ENCODE assay signal across 8 cellular contexts in genomic region chr14:73238262-73238852, GRCh38. TPM values are rescaled to one million over a fixed set of nuclear protein-coding genes. Genes with fewer than 3 reads are reported as not detected.
DNase-seq lines count a peak whose midpoint lies in the region; ATAC-seq, FAIRE-seq and TF ChIP-seq lines count a peak whose summit lies in the region.

No MANE protein-coding gene starts in this region.

- H3K4me2 ChIP-seq in OCI-LY1 (ENCODE audit: low read length), result peak overlapping the region; percentile 63
- peak overlapping the region; percentile 89 to 96 for H3K4me2 ChIP-seq in H1 (ENCODE audit: insufficient read depth in 1 of 2, low read depth in 2 of 2, low read length in 2 of 2)
- no peak overlapping the region for H3K4me2 ChIP-seq in neural cell (ENCODE audit: low read length)

- no peaks in the 10 kb centered on the region for H3K36me3 ChIP-seq in OCI-LY1 (ENCODE audit: insufficient read depth, low read length)
- 0 out of 8 replicates have a peak, but pooled peaks cover 0 to 3% (median 0%) of the 10 kb centered on the region in 4 experiments for H3K36me3 ChIP-seq in H1 (ENCODE audit: control insufficient read depth in 2 of 4, insufficient read depth in 4 of 4, low read length in 3 of 4)
- no peaks in the 10 kb centered on the region for H3K36me3 ChIP-seq in neural cell (ENCODE audit: insufficient read depth, low read length)

- peaks cover 3% of the 10 kb centered on the region; the same call in 1 of the 2 replicates for H3K27me3 ChIP-seq in OCI-LY1 (ENCODE audit: insufficient read depth, low read length)
- H3K27me3 ChIP-seq in H1 (replicated peaks in 1 of 4; ENCODE audit: control insufficient read depth in 3 of 4, extremely low read depth in 1 of 4, insufficient read depth in 3 of 4, low read length in 3 of 4), result peaks cover 6 to 29% (median 20%) of the 10 kb centered on the region in 4 experiments
- peaks cover 47% of the 10 kb centered on the region for H3K27me3 ChIP-seq in neural cell (ENCODE audit: insufficient read depth, low read depth, low read length)

- CTCF ChIA-PET in H1 (lab: Charles Lee; ENCODE audit: partially characterized antibody), result interaction anchor here (0.6 to 1.1 kb wide), 4 partner anchors 14 to 65 kb away, joined by 3 read pairs; no protein-coding TSS in a partner anchor

- peak overlapping the region; percentile 52 for H3K4me3 ChIP-seq in OCI-LY1 (ENCODE audit: low read depth, low read length, poor library complexity, severe bottlenecking)
- peak overlapping the region; percentile 55 to 62 (median 60) for H3K4me3 ChIP-seq in H1 (ENCODE audit: extremely low read depth in 1 of 4, insufficient read depth in 2 of 4, low read depth in 3 of 4, low read length in 4 of 4)
- H3K4me3 ChIP-seq in neural cell (ENCODE audit: low read length), result peak overlapping the region; percentile 57

- no peak overlapping the region for H2AFZ ChIP-seq in OCI-LY1 (ENCODE audit: low read length)
- H2AFZ ChIP-seq in H1 (ENCODE audit: low read length), result no peak overlapping the region
- H2AFZ ChIP-seq in neural cell (ENCODE audit: low read depth, low read length), result no peak overlapping the region

- no peak overlapping the region for H2BK120ac ChIP-seq in H1 (replicated peaks; ENCODE audit: low read depth, low read length)

- no peak overlapping the region for H2BK20ac ChIP-seq in H1 (ENCODE audit: low read length)

- peaks cover 5% of the 10 kb centered on the region for H3K79me1 ChIP-seq in H1 (ENCODE audit: low read depth, low read length)

- H3K18ac ChIP-seq in H1 (ENCODE audit: extremely low read depth, low read length), result peak overlapping the region; percentile 72; the same call in 1 of the 2 replicates

- H4K8ac ChIP-seq in H1 (ENCODE audit: extremely low read depth, insufficient read depth, low read length), result peak overlapping the region; percentile 53; the same call in 1 of the 2 replicates

- H4K20me1 ChIP-seq in OCI-LY1 (ENCODE audit: insufficient read depth, low read length) (no peaks in the 10 kb centered on the region), H1 (replicated peaks in 1 of 2; ENCODE audit: control insufficient read depth in 1 of 2, insufficient read depth in 2 of 2, low read length in 2 of 2) (peaks cover 3 to 4% of the 10 kb centered on the region in 2 experiments), neural cell (ENCODE audit: insufficient read depth) (no peaks in the 10 kb centered on the region)

- no peak overlapping the region for H3K56ac ChIP-seq in H1 (replicated peaks; ENCODE audit: insufficient read length, low read depth, low read length)

- no peak overlapping the region for H3K14ac ChIP-seq in H1 (ENCODE audit: insufficient read length)

- H3K4ac ChIP-seq in H1 (replicated peaks; ENCODE audit: insufficient read length, low read depth, low read length), result no peak overlapping the region

- H3K79me2 ChIP-seq in OCI-LY1 (ENCODE audit: insufficient read depth, low read length) (no peaks in the 10 kb centered on the region), H1 (ENCODE audit: control insufficient read depth in 1 of 2, insufficient read depth in 2 of 2, low read length in 2 of 2) (peaks cover 0 to 10% of the 10 kb centered on the region in 2 experiments; a peak in 2 of 4 replicates), neural cell (replicated peaks; ENCODE audit: insufficient read depth, low read length) (no peaks in the 10 kb centered on the region)

- H4K91ac ChIP-seq in H1 (replicated peaks; ENCODE audit: insufficient read length, low read length), result no peak overlapping the region

- FAIRE-seq in H1 (lab: Jason Lieb, UNC), result no peak

- peaks cover 22% of the 10 kb centered on the region for H3K23me2 ChIP-seq in H1 (ENCODE audit: low read depth, low read length)

- TF ChIP-seq EP300 in H1 (IDR thresholded peaks at IDR 0.05; ENCODE audit: borderline replicate concordance in 1 of 2, low read depth in 2 of 2, low read length in 2 of 2) (no peak), neural cell (conservative IDR thresholded peaks at IDR 0.05; ENCODE audit: poor library complexity, severe bottlenecking) (no peak)

- TF ChIP-seq POLR2A in H1 (IDR thresholded peaks at IDR 0.05; ENCODE audit: control extremely low read depth in 1 of 2, low read depth in 2 of 2, low read length in 2 of 2), result no peak

- TF ChIP-seq RAD21 in H1 (IDR thresholded peaks at IDR 0.05 in 1 of 2, conservative IDR thresholded peaks at IDR 0.05 in 1 of 2; ENCODE audit: low read depth in 2 of 2, low read length in 2 of 2), result no peak
- no peak for TF ChIP-seq RAD21 in neural cell (conservative IDR thresholded peaks at IDR 0.05)

- H3K4me1 ChIP-seq in OCI-LY1 (ENCODE audit: insufficient read depth, low read length, severe bottlenecking) (peaks cover 20% of the 10 kb centered on the region), H1 (replicated peaks in 1 of 4; ENCODE audit: control insufficient read depth in 3 of 4, insufficient read depth in 4 of 4, low read length in 3 of 4) (peaks cover 3 to 49% (median 32%) of the 10 kb centered on the region in 4 experiments)

- TF ChIP-seq CTCF in OCI-LY1 (IDR thresholded peaks at IDR 0.05; ENCODE audit: low read length), result no peak
- TF ChIP-seq CTCF in H1 (IDR thresholded peaks at IDR 0.05; ENCODE audit: control extremely low read depth in 1 of 3, insufficient read depth in 1 of 3, low read depth in 1 of 3, low read length in 3 of 3), result no peak
- no peak for TF ChIP-seq CTCF in neural cell (IDR thresholded peaks at IDR 0.05; ENCODE audit: poor library complexity, severe bottlenecking)

- H3K9me3 ChIP-seq in OCI-LY1 (ENCODE audit: low read length) (no peaks in the 10 kb centered on the region), H1 (ENCODE audit: insufficient read depth in 2 of 2, low read depth in 1 of 2, low read length in 1 of 2) (no peaks in the 10 kb centered on the region), neural cell (ENCODE audit: low read length) (no peaks in the 10 kb centered on the region)

- H3K27ac ChIP-seq in OCI-LY1 (ENCODE audit: low read depth, low read length, poor library complexity, severe bottlenecking) (no peak overlapping the region), H1 (ENCODE audit: low read depth, low read length) (no peak overlapping the region), neural cell (ENCODE audit: low read length) (no peak overlapping the region)

- WGBS in H1 (ENCODE audit: extremely low coverage in 1 of 2, insufficient coverage in 1 of 2, insufficient read length in 1 of 2, insufficient replicate concordance in 2 of 2, low coverage in 1 of 2, low lambda C conversion rate in 2 of 2, missing lambda C conversion rate in 1 of 2), 2 experiments, result 10% methylated on average over 25 of the region's 25 CpGs; no CpG with 5 or more reads in 1 of the 2 experiments

- no peak overlapping the region for H2AK5ac ChIP-seq in H1 (ENCODE audit: low read depth, low read length)

- peak; percentile 18 for DNase-seq in NCI-H2227 (lab: John Stamatoyannopoulos, UW; ENCODE audit: unreplicated experiment)
- DNase-seq in NCI-H2227 treated with DMSO at 0.1 percent for 48 hours (lab: John Stamatoyannopoulos, UW), result no peak
- DNase-seq in H1 (ENCODE audit: low read depth in 1 of 2, low spot score in 2 of 2), result no peak
- no peak for DNase-seq in mesenteric fat pad (ENCODE audit: low spot score)
- no peak for DNase-seq in NCI-H510A (lab: John Stamatoyannopoulos, UW)

- H3F3A ChIP-seq in OCI-LY1 (ENCODE audit: insufficient read depth, low read length) (no peaks in the 10 kb centered on the region), neural cell (ENCODE audit: insufficient read depth, low read length, poor library complexity, severe bottlenecking) (no peaks in the 10 kb centered on the region)

- H3K23ac ChIP-seq in H1 (ENCODE audit: insufficient read length), result no peak overlapping the region

- H2BK5ac ChIP-seq in H1 (ENCODE audit: low read depth, low read length), result no peak overlapping the region

- H3K9ac ChIP-seq in OCI-LY1 (ENCODE audit: low read length), result no peak overlapping the region; the same call in 1 of the 2 replicates
- H3K9ac ChIP-seq in H1 (replicated peaks in 1 of 4; ENCODE audit: extremely low read depth in 1 of 4, low read depth in 3 of 4, low read length in 3 of 4), result peak overlapping the region in 1 of 4 experiments; percentile 58; a peak in 2 of 7 replicates
- H3K9ac ChIP-seq in neural cell (ENCODE audit: low read length), result no peak overlapping the region

- POLR2A ChIA-PET in H1 (lab: Charles Lee; ENCODE audit: partially characterized antibody), result interaction anchor here (0.6 to 1.7 kb wide), 7 partner anchors 8 to 185 kb away, joined by 3 to 6 read pairs (median 3); no protein-coding TSS in a partner anchor

- no peak overlapping the region for H4K5ac ChIP-seq in H1 (ENCODE audit: insufficient read length, low read depth, low read length)

- no peak overlapping the region for H2BK15ac ChIP-seq in H1 (ENCODE audit: low read length)

- H2BK12ac ChIP-seq in H1 (ENCODE audit: low read depth, low read length), result no peak overlapping the region

- ATAC-seq in HG03571 (IDR thresholded peaks at IDR 0.05; ENCODE audit: unreplicated experiment), result no peak

- no peaks in the 10 kb centered on the region for H3K9me2 ChIP-seq in OCI-LY1 (ENCODE audit: low read depth, low read length)
- H3K9me2 ChIP-seq in neural cell (ENCODE audit: insufficient read depth, low read length), result no peaks in the 10 kb centered on the region

TF ChIP-seq in H1, 55 proteins besides CTCF, POLR2A, EP300 and RAD21 (continues in another document):
- no peak for TF ChIP-seq TCF12 (IDR thresholded peaks at IDR 0.05; ENCODE audit: low read depth, low read length)
- TF ChIP-seq ASH2L (IDR thresholded peaks at IDR 0.05; ENCODE audit: low read length), result peak; percentile 21
- peak; percentile 21 for TF ChIP-seq EZH2 (IDR thresholded peaks at IDR 0.05; ENCODE audit: low read depth, low read length, severe bottlenecking)
- no peak for TF ChIP-seq CTBP2 (IDR thresholded peaks at IDR 0.05; ENCODE audit: borderline replicate concordance, insufficient read depth, insufficient read length, low read length)

TF ChIP-seq in neural cell, 6 proteins besides CTCF, POLR2A, EP300 and RAD21:
- TF ChIP-seq POLR2AphosphoS5 (IDR thresholded peaks at IDR 0.05), result no peak
- TF ChIP-seq EZH2 (IDR thresholded peaks at IDR 0.05; ENCODE audit: borderline replicate concordance, insufficient read depth, low read length, poor library complexity, severe bottlenecking), result no peak

RNA-seq across cellular contexts. Expression of gene PAPLN, which starts 1.1 kb away (rescaled TPM):
- total RNA-seq in H1 (2021; fragmentation: NEBNext Ultra II Directional; extraction: Animal tissue kit (Norgen Biotek cat#: 25700)), result 14.8 and 15.9 TPM in 2 replicates
- polyA plus RNA-seq in H1 (2011; rRNA removed), result 25.6 and 33.7 TPM in 2 replicates
- polyA plus RNA-seq in H1 (2011; cell fraction: cytosol; rRNA removed), result 34.9 TPM
- polyA plus RNA-seq in H1 (2011; cell fraction: nucleus; rRNA removed), result 176 TPM
- polyA plus RNA-seq in H1 (2012, experiment 1 of 2), result 23.8 to 37.0 TPM (median 27.7 TPM) in 4 replicates
- 10.2 TPM for polyA plus RNA-seq in H1 (2012, experiment 2 of 2)
- polyA plus RNA-seq in H1 (2013, experiment 1 of 2), result 4.1 TPM
- 3.1 TPM for polyA plus RNA-seq in H1 (2013, experiment 2 of 2)
- 22.0 and 24.4 TPM in 2 replicates for polyA minus RNA-seq in H1 (2011; rRNA and poly(A)+ RNA removed)
- 22.1 TPM for polyA minus RNA-seq in H1 (2011; cell fraction: cytosol; rRNA and poly(A)+ RNA removed)
- 58.7 TPM for polyA minus RNA-seq in H1 (2011; cell fraction: nucleus; rRNA and poly(A)+ RNA removed)
- polyA plus RNA-seq in neural cell, result 0.08 and 0.14 TPM in 2 replicates
- polyA minus RNA-seq in neural cell, result 0.35 and 0.49 TPM in 2 replicates
- total RNA-seq in mesenteric fat pad, result 6.4 TPM
